ENCODE assay signal across 30 cellular contexts in the genomic region with DNA sequence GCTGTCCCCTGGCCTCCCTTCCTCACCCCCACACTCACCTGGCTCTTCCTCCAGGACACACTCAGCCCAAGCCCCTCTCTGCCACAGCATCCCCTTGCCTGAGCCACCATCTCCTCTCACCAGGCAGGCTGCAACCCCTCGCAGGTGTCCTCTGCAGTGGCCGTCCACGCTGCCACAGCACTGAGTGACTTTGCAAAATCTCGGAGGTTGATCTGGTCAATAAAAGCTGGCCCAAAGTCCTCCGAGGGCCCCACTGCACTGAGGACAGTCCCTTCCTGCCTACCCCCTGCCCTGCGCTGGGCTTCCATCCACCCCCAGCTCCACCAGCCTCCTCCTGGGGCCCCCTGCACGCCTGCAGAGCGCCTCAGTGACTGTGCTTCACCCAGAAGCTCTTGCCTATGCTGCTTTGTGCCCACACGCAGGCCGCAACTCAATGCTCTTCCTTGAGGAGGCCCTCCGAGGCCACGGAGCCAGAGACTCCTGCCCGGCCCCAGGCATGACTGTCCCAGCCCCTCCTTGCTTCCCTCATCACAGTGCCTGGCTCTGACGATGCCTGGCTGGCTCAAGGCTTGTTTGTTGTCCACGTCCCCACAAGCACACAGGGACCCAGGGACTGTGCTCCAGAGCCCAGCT. TPM values are rescaled to one million over a fixed set of nuclear protein-coding genes. Genes with fewer than 3 reads are reported as not detected.
DNase-seq lines count a peak whose midpoint lies in the region; ATAC-seq and TF ChIP-seq lines count a peak whose summit lies in the region.
"Had no signal": no experiment of that assay in that cellular context is flagged by ENCODE, and none has a peak within 500 bp of the region (broad histone marks: within the 10 kb centered on the region; RNA-seq: fewer than 3 reads in every experiment).

No MANE protein-coding gene starts in this region.

- H2AK5ac ChIP-seq in trophoblast cell (ENCODE audit: low read length), result no peak overlapping the region

- WGBS in trophoblast cell (ENCODE audit: extremely low coverage, insufficient coverage, insufficient read length), result no CpG with 5 or more reads among the region's 15 CpGs
- 70 to 80% methylated on average over 9 to 15 of the region's 15 CpGs for WGBS in upper lobe of left lung, 2 donors

- peak overlapping the region; percentile 8 for H3K18ac ChIP-seq in trophoblast cell (ENCODE audit: low read length)

- no peak overlapping the region for H3K4me2 ChIP-seq in trophoblast cell (ENCODE audit: low read length)
- H3K4me2 ChIP-seq: KMS-11 had no signal

- H3K79me1 ChIP-seq in trophoblast cell (ENCODE audit: low read length), result peaks cover 5% of the 10 kb centered on the region

- TF ChIP-seq POLR2A in upper lobe of left lung (IDR thresholded peaks at IDR 0.05), result no peak

- peaks cover 38% of the 10 kb centered on the region for H3K27me3 ChIP-seq in left ventricle myocardium inferior (ENCODE audit: low read depth)
- no peaks in the 10 kb centered on the region for H3K27me3 ChIP-seq in trophoblast cell (ENCODE audit: insufficient read depth, low read length)
- H3K27me3 ChIP-seq in upper lobe of left lung, result no peaks in the 10 kb centered on the region
- H3K27me3 ChIP-seq: foreskin keratinocyte, ovary had no signal

- DNase-seq in left ventricle myocardium superior, result peak; percentile 16
- no peak for DNase-seq in left ventricle myocardium inferior
- peak; percentile 25 for DNase-seq in left kidney (ENCODE audit: low read depth, low spot score)
- no peak for DNase-seq in trophoblast cell
- no peak for DNase-seq in upper lobe of left lung
- DNase-seq in T-helper 2 cell, result no peak
- DNase-seq: 8988T; activated CD4-positive, alpha-beta T cell treated with anti-CD3 and anti-CD28 coated beads for 36 hours; activated effector memory CD4-positive, alpha-beta T cell treated with anti-CD3 and anti-CD28 coated beads, Interleukin-2, amount 50 U/mL, for 16 hours; activated naive CD8-positive, alpha-beta T cell treated with anti-CD3 and anti-CD28 coated beads, Interleukin-2, amount 10 ng/mL, durations not matched to agents 7 days and 5 days; CD4-positive, CD25-positive, alpha-beta regulatory T cell; central memory CD4-positive, alpha-beta T cell; EL; foreskin keratinocyte; MM.1S; NCI-H1417 treated with DMSO at 0.1 percent for 48 hours; NCI-H446; OCI-M1; ovary had no signal

- no peaks in the 10 kb centered on the region for H3K9me3 ChIP-seq in left ventricle myocardium inferior (replicated peaks)
- H3K9me3 ChIP-seq in trophoblast cell (ENCODE audit: insufficient read depth, low read depth, low read length), result peaks cover 2% of the 10 kb centered on the region
- no peaks in the 10 kb centered on the region for H3K9me3 ChIP-seq in upper lobe of left lung
- H3K9me3 ChIP-seq: esophagus muscularis mucosa, heart left ventricle, ovary had no signal

- H3K14ac ChIP-seq in trophoblast cell (ENCODE audit: low read length), result no peak overlapping the region

- H3K79me2 ChIP-seq in trophoblast cell (ENCODE audit: control insufficient read depth, insufficient read depth, low read length, poor library complexity), result no peaks in the 10 kb centered on the region

- intact Hi-C loops in left ventricle myocardium superior (cut with micrococcal nuclease) (no loop called here), left ventricle myocardium inferior (cut with micrococcal nuclease) (no loop called here)

- no peak overlapping the region for H3K4ac ChIP-seq in trophoblast cell (ENCODE audit: low read depth, low read length)

- H2BK12ac ChIP-seq in trophoblast cell (ENCODE audit: low read length), result no peak overlapping the region

- H2BK120ac ChIP-seq in trophoblast cell (ENCODE audit: insufficient read depth, low read length, poor library complexity), result no peak overlapping the region

- no peak overlapping the region for H3K9ac ChIP-seq in trophoblast cell (ENCODE audit: low read length)
- H3K9ac ChIP-seq: KMS-11 had no signal

- H2AFZ ChIP-seq in trophoblast cell (ENCODE audit: insufficient read depth, low read length, poor library complexity), result peak overlapping the region; percentile 30

- no peak overlapping the region for H4K91ac ChIP-seq in trophoblast cell (ENCODE audit: low read depth, low read length)

- no peak for TF ChIP-seq EP300 in upper lobe of left lung (IDR thresholded peaks at IDR 0.05)

- no peak overlapping the region for H2BK5ac ChIP-seq in trophoblast cell (ENCODE audit: low read depth, low read length, poor library complexity)

- no peak for ATAC-seq in left ventricle myocardium superior
- no peak for ATAC-seq in HG03139 (IDR thresholded peaks at IDR 0.05; ENCODE audit: unreplicated experiment)
- no peak for ATAC-seq in upper lobe of left lung (ENCODE audit: low FRiP score in 2 of 2)
- ATAC-seq in HG02885 (IDR thresholded peaks at IDR 0.05; ENCODE audit: poor library complexity, unreplicated experiment), result no peak
- ATAC-seq: activated CD4-positive, alpha-beta T cell treated with anti-CD3 and anti-CD28 coated beads for 36 hours; foreskin keratinocyte; heart left ventricle; SK-N-SH treated with all-trans-retinoic acid at 6 μM for 48 hours had no signal

- TF ChIP-seq CTCF in left ventricle myocardium inferior (IDR thresholded peaks at IDR 0.05; ENCODE audit: borderline replicate concordance) (no peak), upper lobe of left lung (IDR thresholded peaks at IDR 0.05) (no peak)

- no peak overlapping the region for H4K12ac ChIP-seq in trophoblast cell (ENCODE audit: low read depth, low read length)

- H3K36me3 ChIP-seq in left ventricle myocardium inferior, result no peaks in the 10 kb centered on the region
- H3K36me3 ChIP-seq in trophoblast cell (ENCODE audit: control insufficient read depth in 1 of 2, insufficient read depth in 2 of 2, low read length in 2 of 2), result no peaks in the 10 kb centered on the region
- H3K36me3 ChIP-seq in upper lobe of left lung, result no peaks in the 10 kb centered on the region
- H3K36me3 ChIP-seq: esophagus muscularis mucosa, heart left ventricle, ovary had no signal

- H3K23ac ChIP-seq in trophoblast cell (ENCODE audit: low read length), result no peak overlapping the region

- H3K4me3 ChIP-seq in left ventricle myocardium inferior (no peak overlapping the region), trophoblast cell (ENCODE audit: low read depth, low read length) (no peak overlapping the region), upper lobe of left lung (no peak overlapping the region)
- H3K4me3 ChIP-seq: esophagus muscularis mucosa, heart left ventricle, ovary had no signal

- H3K27ac ChIP-seq in left ventricle myocardium inferior (replicated peaks) (no peak overlapping the region), trophoblast cell (ENCODE audit: low read depth, low read length) (no peak overlapping the region), upper lobe of left lung (no peak overlapping the region)
- H3K27ac ChIP-seq: esophagus muscularis mucosa, foreskin keratinocyte, heart left ventricle, KMS-11, ovary had no signal

- peaks cover 3% of the 10 kb centered on the region for H3K4me1 ChIP-seq in left ventricle myocardium inferior
- peaks cover 7 to 8% of the 10 kb centered on the region in 2 experiments for H3K4me1 ChIP-seq in trophoblast cell (ENCODE audit: control insufficient read depth in 1 of 2, insufficient read depth in 2 of 2, low read length in 2 of 2)
- no peaks in the 10 kb centered on the region for H3K4me1 ChIP-seq in upper lobe of left lung
- H3K4me1 ChIP-seq: foreskin keratinocyte had no signal

- peak overlapping the region; percentile 15 for H4K8ac ChIP-seq in trophoblast cell (ENCODE audit: low read depth, low read length)

RNA-seq across cellular contexts. Expression of a gene that starts 4.5 kb away (rescaled TPM):
- total RNA-seq in left ventricle myocardium superior, result not detected
- total RNA-seq in left ventricle myocardium inferior, result not detected
- 50.0 and 52.1 TPM in 2 replicates for polyA plus RNA-seq in trophoblast cell (2013)
- not detected for total RNA-seq in upper lobe of left lung
- total RNA-seq: activated naive CD8-positive, alpha-beta T cell treated with anti-CD3 and anti-CD28 coated beads, Interleukin-2, amount 10 ng/mL, durations not matched to agents 7 days and 5 days; CD4-positive, CD25-positive, alpha-beta regulatory T cell; esophagus muscularis mucosa; foreskin keratinocyte; H4; heart left ventricle; HT1080; subcutaneous adipose tissue; T-helper 2 cell treated with Interferon-gamma antibody and Interleukin-4, amounts not matched to agents 100 ng/mL and 5 ng/mL, for 36 hours had no signal
- polyA plus RNA-seq: CD4-positive, CD25-positive, alpha-beta regulatory T cell; foreskin keratinocyte; heart left ventricle had no signal

RNA-seq across cellular contexts. Expression of a gene that starts 30.8 kb away (rescaled TPM):
- total RNA-seq in left ventricle myocardium superior (not detected), left ventricle myocardium inferior (not detected), upper lobe of left lung (not detected)
- polyA plus RNA-seq in trophoblast cell (2013), result not detected in 2 replicates
- total RNA-seq: activated CD4-positive, alpha-beta T cell treated with anti-CD3 and anti-CD28 coated beads for 36 hours; activated naive CD8-positive, alpha-beta T cell treated with anti-CD3 and anti-CD28 coated beads, Interleukin-2, amount 10 ng/mL, durations not matched to agents 7 days and 5 days; CD4-positive, CD25-positive, alpha-beta regulatory T cell; esophagus muscularis mucosa; foreskin keratinocyte; H4; heart left ventricle; HT1080; ovary; subcutaneous adipose tissue; T-helper 2 cell treated with Interferon-gamma antibody and Interleukin-4, amounts not matched to agents 100 ng/mL and 5 ng/mL, for 36 hours; ureter had no signal
- polyA plus RNA-seq: CD4-positive, CD25-positive, alpha-beta regulatory T cell; foreskin keratinocyte; heart left ventricle; ovary had no signal

Comparison
In these comparisons a context has a peak if more than half of its experiments do, and no peak if none do; other contexts are left out.
1. DNase-seq: peak in left ventricle myocardium superior (single experiment) and left kidney (single experiment); none in left ventricle myocardium inferior (single experiment), trophoblast cell (0 of 2), upper lobe of left lung (0 of 2) and T-helper 2 cell (0 of 5).